ENCODE assay signal across 34 cellular contexts in the genomic region with DNA sequence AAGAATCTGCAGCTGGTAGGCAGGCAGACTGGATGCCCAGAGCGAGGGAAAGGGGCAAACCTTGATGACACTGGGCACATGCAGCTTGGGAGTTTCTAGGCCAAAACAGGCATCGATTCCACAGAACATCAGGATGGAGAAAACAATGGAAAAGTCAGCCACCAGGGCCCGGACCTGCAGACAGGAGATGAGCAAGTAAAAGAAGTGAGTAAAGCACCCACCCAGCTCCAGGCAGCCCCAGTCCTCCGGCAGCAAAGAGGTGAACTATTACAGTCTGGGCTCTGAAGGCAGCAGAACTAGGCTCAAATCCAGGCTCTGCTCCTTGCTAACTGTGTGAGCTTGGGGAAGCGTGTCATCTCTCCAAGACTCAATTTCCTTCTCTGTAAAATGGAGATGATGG.
"Had no signal": no experiment of that assay in that cellular context is flagged by ENCODE, and none has a peak within 500 bp of the region (broad histone marks: within the 10 kb centered on the region; RNA-seq: fewer than 3 reads in every experiment).

No MANE protein-coding gene starts in this region.

- H3K4me1 ChIP-seq: adrenal gland, body of pancreas, breast epithelium had no signal

- H3K4me3 Mint-ChIP-seq: activated B cell treated with CpG ODN at 0.5 μM for 24 hours; activated CD4-positive, alpha-beta memory T cell treated with anti-CD3 and anti-CD28 coated beads for 36 hours; activated CD4-positive, alpha-beta T cell treated with anti-CD3 and anti-CD28 coated beads, Interleukin-2, amount 10 ng/mL, durations not matched to agents 24 days and 14 days; activated CD8-positive, alpha-beta T cell treated with anti-CD3 and anti-CD28 coated beads for 36 hours; activated naive CD4-positive, alpha-beta T cell treated with anti-CD3 and anti-CD28 coated beads for 36 hours; activated naive CD8-positive, alpha-beta T cell treated with anti-CD3 and anti-CD28 coated beads for 36 hours; activated T-cell treated with anti-CD3 and anti-CD28 coated beads, Interleukin-2, amount 50 U/mL, for 4 hours; activated T-cell treated with anti-CD3 and anti-CD28 coated beads, Interleukin-2, amount 50 U/mL, for 72 hours; activated T-helper 1 cell treated with anti-CD3 and anti-CD28 coated beads, Interleukin-12 subunit alpha, Interleukin-12 subunit beta, Interleukin-2, Interleukin-4 antibody, amounts not matched to agents 30 ng/mL and 10 ng/mL and 1 ng/mL, durations not matched to agents 14 hours and 24 hours and 36 hours; activated T-helper 17 cell treated with anti-CD3 and anti-CD28 coated beads, Interleukin-2, amount 50 U/mL, for 72 hours; T-helper 1 cell treated with Interleukin-12 subunit alpha and Interleukin-12 subunit beta and Interleukin-4 antibody, amounts not matched to agents 30 μg/mL and 1 μg/mL, for 36 hours; T-helper 2 cell treated with Interferon-gamma antibody and Interleukin-4, amounts not matched to agents 5 μg/mL and 100 μg/mL, for 36 hours had no signal

- H3K27ac ChIP-seq: adrenal gland, body of pancreas, brain microvascular endothelial cell, breast epithelium, VCaP had no signal

- H3K4me1 Mint-ChIP-seq: activated B cell treated with CpG ODN at 0.5 μM for 24 hours; activated T-helper 17 cell treated with anti-CD3 and anti-CD28 coated beads, Interleukin-2, amount 50 U/mL, for 72 hours had no signal

- H3K9me3 Mint-ChIP-seq: activated B cell treated with CpG ODN at 0.5 μM for 24 hours; activated CD4-positive, alpha-beta memory T cell treated with anti-CD3 and anti-CD28 coated beads for 36 hours; activated CD4-positive, alpha-beta T cell treated with anti-CD3 and anti-CD28 coated beads, Interleukin-2, amount 10 ng/mL, durations not matched to agents 24 days and 14 days; activated CD8-positive, alpha-beta T cell treated with anti-CD3 and anti-CD28 coated beads for 36 hours; activated naive CD4-positive, alpha-beta T cell treated with anti-CD3 and anti-CD28 coated beads for 36 hours; activated naive CD4-positive, alpha-beta T cell treated with anti-CD3 and anti-CD28 coated beads, Interleukin-2, amount 50 U/mL, for 72 hours; activated naive CD8-positive, alpha-beta T cell treated with anti-CD3 and anti-CD28 coated beads for 36 hours; activated T-cell treated with anti-CD3 and anti-CD28 coated beads, Interleukin-2, amount 50 U/mL, for 4 hours; activated T-cell treated with anti-CD3 and anti-CD28 coated beads, Interleukin-2, amount 50 U/mL, for 72 hours; activated T-helper 1 cell treated with anti-CD3 and anti-CD28 coated beads, Interleukin-12 subunit alpha, Interleukin-12 subunit beta, Interleukin-2, Interleukin-4 antibody, amounts not matched to agents 30 ng/mL and 10 ng/mL and 1 ng/mL, durations not matched to agents 14 hours and 24 hours and 36 hours; activated T-helper 17 cell treated with anti-CD3 and anti-CD28 coated beads, Interleukin-2, amount 50 U/mL, for 72 hours; T-helper 1 cell treated with Interleukin-12 subunit alpha and Interleukin-12 subunit beta and Interleukin-4 antibody, amounts not matched to agents 30 μg/mL and 1 μg/mL, for 36 hours; T-helper 2 cell treated with Interferon-gamma antibody and Interleukin-4, amounts not matched to agents 5 μg/mL and 100 μg/mL, for 36 hours had no signal

- H3K36me3 Mint-ChIP-seq: activated CD4-positive, alpha-beta memory T cell treated with anti-CD3 and anti-CD28 coated beads for 36 hours; activated naive CD4-positive, alpha-beta T cell treated with anti-CD3 and anti-CD28 coated beads, Interleukin-2, amount 50 U/mL, for 72 hours; activated naive CD8-positive, alpha-beta T cell treated with anti-CD3 and anti-CD28 coated beads for 36 hours had no signal

- H3K36me3 ChIP-seq: adrenal gland, brain microvascular endothelial cell, breast epithelium had no signal

- H3K27ac Mint-ChIP-seq: activated B cell treated with CpG ODN at 0.5 μM for 24 hours; activated CD4-positive, alpha-beta memory T cell treated with anti-CD3 and anti-CD28 coated beads for 36 hours; activated CD4-positive, alpha-beta T cell treated with anti-CD3 and anti-CD28 coated beads, Interleukin-2, amount 10 ng/mL, durations not matched to agents 24 days and 14 days; activated CD8-positive, alpha-beta T cell treated with anti-CD3 and anti-CD28 coated beads for 36 hours; activated naive CD4-positive, alpha-beta T cell treated with anti-CD3 and anti-CD28 coated beads for 36 hours; activated naive CD4-positive, alpha-beta T cell treated with anti-CD3 and anti-CD28 coated beads, Interleukin-2, amount 50 U/mL, for 72 hours; activated naive CD8-positive, alpha-beta T cell treated with anti-CD3 and anti-CD28 coated beads for 36 hours; activated T-cell treated with anti-CD3 and anti-CD28 coated beads, Interleukin-2, amount 50 U/mL, for 72 hours; activated T-helper 1 cell treated with anti-CD3 and anti-CD28 coated beads, Interleukin-12 subunit alpha, Interleukin-12 subunit beta, Interleukin-2, Interleukin-4 antibody, amounts not matched to agents 30 ng/mL and 10 ng/mL and 1 ng/mL, durations not matched to agents 14 hours and 24 hours and 36 hours; activated T-helper 17 cell treated with anti-CD3 and anti-CD28 coated beads, Interleukin-2, amount 50 U/mL, for 72 hours; T-helper 1 cell treated with Interleukin-12 subunit alpha and Interleukin-12 subunit beta and Interleukin-4 antibody, amounts not matched to agents 30 μg/mL and 1 μg/mL, for 36 hours; T-helper 2 cell treated with Interferon-gamma antibody and Interleukin-4, amounts not matched to agents 5 μg/mL and 100 μg/mL, for 36 hours had no signal

- H3K9me3 ChIP-seq: adrenal gland, body of pancreas, breast epithelium had no signal

- H3K27me3 Mint-ChIP-seq: activated B cell treated with CpG ODN at 0.5 μM for 24 hours; activated CD4-positive, alpha-beta memory T cell treated with anti-CD3 and anti-CD28 coated beads for 36 hours; activated CD8-positive, alpha-beta T cell treated with anti-CD3 and anti-CD28 coated beads for 36 hours; activated naive CD8-positive, alpha-beta T cell treated with anti-CD3 and anti-CD28 coated beads for 36 hours; activated T-helper 17 cell treated with anti-CD3 and anti-CD28 coated beads, Interleukin-2, amount 50 U/mL, for 72 hours had no signal

- DNase-seq: activated B cell treated with CpG ODN at 0.5 μM for 24 hours; activated CD4-positive, alpha-beta memory T cell treated with anti-CD3 and anti-CD28 coated beads for 36 hours; activated CD4-positive, alpha-beta T cell treated with anti-CD3 and anti-CD28 coated beads for 4 hours; activated CD4-positive, alpha-beta T cell treated with anti-CD3 and anti-CD28 coated beads, Interleukin-2, amount 10 ng/mL, durations not matched to agents 24 days and 14 days; activated CD4-positive, alpha-beta T cell treated with anti-CD3 and anti-CD28 coated beads, Interleukin-2, amount 50 U/mL, for 1 hour; activated CD4-positive, alpha-beta T cell treated with anti-CD3 and anti-CD28 coated beads, Interleukin-2, amount 50 U/mL, for 4 hours; activated CD4-positive, CD25-positive, alpha-beta regulatory T cell treated with anti-CD3 and anti-CD28 coated beads, Interleukin-2, amount 50 U/mL, for 72 hours; activated CD8-positive, alpha-beta memory T cell treated with anti-CD3 and anti-CD28 coated beads, Interleukin-2, amount 50 U/mL, for 4 hours; activated CD8-positive, alpha-beta T cell treated with anti-CD3 and anti-CD28 coated beads for 36 hours; activated gamma-delta T cell treated with Interleukin-2 at 50 U/mL for 16 hours; activated naive CD4-positive, alpha-beta T cell; activated naive CD4-positive, alpha-beta T cell treated with anti-CD3 and anti-CD28 coated beads for 36 hours; activated naive CD4-positive, alpha-beta T cell treated with anti-CD3 and anti-CD28 coated beads, Interleukin-2, amount 50 U/mL, for 16 hours; activated naive CD8-positive, alpha-beta T cell treated with anti-CD3 and anti-CD28 coated beads for 36 hours; activated T-cell treated with anti-CD3 and anti-CD28 coated beads for 4 hours; activated T-cell treated with anti-CD3 and anti-CD28 coated beads, Interleukin-2, amount 50 U/mL, for 1 hour; activated T-cell treated with anti-CD3 and anti-CD28 coated beads, Interleukin-2, amount 50 U/mL, for 4 hours; activated T-cell treated with anti-CD3 and anti-CD28 coated beads, Interleukin-2, amount 50 U/mL, for 72 hours; adrenal gland; amniotic stem cell; aorta; body of pancreas; brain microvascular endothelial cell; central memory CD4-positive, alpha-beta T cell; T-helper 1 cell; T-helper 2 cell; T-helper 9 cell had no signal

- H3K4me3 ChIP-seq: adrenal gland, body of pancreas, breast epithelium had no signal

- H3K27me3 ChIP-seq: adrenal gland, body of pancreas, brain microvascular endothelial cell, breast epithelium had no signal

- ATAC-seq: activated CD8-positive, alpha-beta T cell treated with anti-CD3 and anti-CD28 coated beads for 36 hours; activated naive CD4-positive, alpha-beta T cell treated with anti-CD3 and anti-CD28 coated beads, Interleukin-2, amount 50 U/mL, for 72 hours; activated T-cell treated with anti-CD3 and anti-CD28 coated beads, Interleukin-2, amount 50 U/mL, for 4 hours; activated T-cell treated with anti-CD3 and anti-CD28 coated beads, Interleukin-2, amount 50 U/mL, for 72 hours; activated T-helper 17 cell treated with anti-CD3 and anti-CD28 coated beads, Interleukin-2, amount 50 U/mL, for 72 hours; body of pancreas had no signal
